Comparison of ENCODE assay signal across 20 cellular contexts in the genomic region with DNA sequence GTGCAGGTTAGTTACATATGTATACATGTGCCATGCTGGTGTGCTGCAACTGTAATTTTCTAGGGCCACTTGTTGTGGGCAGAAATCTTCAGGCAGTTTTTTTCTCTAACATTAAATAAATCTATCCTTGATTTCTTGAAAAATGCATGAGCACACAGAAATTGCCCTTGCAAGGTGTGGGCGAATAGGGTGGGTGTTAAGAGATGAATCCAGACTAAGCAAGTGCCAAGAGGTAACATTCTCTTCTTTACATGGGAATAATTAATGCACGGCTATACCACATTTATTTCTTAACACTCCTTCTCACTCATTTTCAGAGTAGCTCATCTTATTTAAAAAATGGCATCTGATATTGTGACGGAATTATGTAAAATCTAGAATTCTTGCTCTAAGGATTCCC.
"Had no signal": no experiment of that assay in that cellular context is flagged by ENCODE, and none has a peak within 500 bp of the region (broad histone marks: within the 10 kb centered on the region; RNA-seq: fewer than 3 reads in every experiment).

No MANE protein-coding gene starts in this region.

- DNase-seq: stimulated activated CD4-positive, alpha-beta T cell treated with anti-CD3 and anti-CD28 coated beads, Interleukin-2, amount 100 ng/mL, for 48 hours; stimulated activated CD4-positive, alpha-beta T cell treated with anti-CD3 and anti-CD28 coated beads, Interleukin-4, amount 100 ng/mL, for 1 hour; stimulated activated CD4-positive, alpha-beta T cell treated with anti-CD3 and anti-CD28 coated beads, Interleukin-4, amount 100 ng/mL, for 24 hours; stimulated activated CD4-positive, alpha-beta T cell treated with anti-CD3 and anti-CD28 coated beads, Interleukin-4, amount 100 ng/mL, for 4 hours; stimulated activated CD8-positive, alpha-beta memory T cell treated with anti-CD3 and anti-CD28 coated beads, Interleukin-4, amount 100 ng/mL, for 48 hours; stimulated activated naive B cell treated with anti-CD40 and anti-IgM and Interleukin-4, amounts not matched to agents 10 μg/mL and 1 μg/mL and 100 μg/mL, for 72 hours; stimulated activated naive CD4-positive, alpha-beta T cell; stimulated activated naive CD4-positive, alpha-beta T cell treated with Interleukin-2 at 50 U/mL for 16 hours; stimulated activated naive CD8-positive, alpha-beta T cell treated with anti-CD3 and anti-CD28 coated beads, Interleukin-15, amount 100 ng/mL, for 72 hours; stimulated activated naive CD8-positive, alpha-beta T cell treated with anti-CD3 and anti-CD28 coated beads, Interleukin-15, Interleukin-2, amounts not matched to agents 100 U/mL and 50 U/mL, for 24 hours; stomach; substantia nigra; testis; thyroid gland; tibial artery; transverse colon; trophoblast cell; upper lobe of left lung; upper lobe of right lung; uterus had no signal
